12 cellular contexts compared by ENCODE assay signal in the genomic region with DNA sequence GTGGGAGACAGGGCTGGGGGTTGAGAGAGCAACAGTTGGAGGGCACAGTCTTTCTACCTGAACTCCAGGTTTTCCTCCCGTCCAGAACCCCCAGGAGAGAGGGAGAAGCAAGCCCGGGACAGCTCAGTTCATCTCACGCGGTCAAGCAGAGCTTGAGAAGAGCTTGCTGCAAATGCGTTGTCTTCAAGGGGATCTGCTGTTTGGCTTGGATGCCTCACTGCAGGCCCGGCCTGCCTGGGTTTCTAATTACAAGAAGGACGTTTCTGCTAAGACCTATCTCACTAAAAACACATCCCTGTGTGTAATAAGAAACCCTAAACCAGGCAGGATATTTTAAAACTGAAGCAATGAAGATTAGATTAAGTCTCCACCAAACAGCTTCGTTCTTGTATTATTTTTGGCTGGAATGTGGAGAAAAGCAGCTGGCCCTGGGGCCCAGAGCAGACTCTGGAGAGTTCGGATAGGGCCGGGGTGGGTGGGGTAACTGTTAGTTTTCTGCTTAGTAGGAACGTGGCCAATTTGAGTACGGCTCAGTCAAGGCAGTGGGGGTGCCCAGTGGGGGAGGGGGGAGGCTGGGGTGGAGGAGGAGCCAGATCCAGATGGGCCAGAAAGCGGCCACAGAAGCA. TPM values are rescaled to one million over a fixed set of nuclear protein-coding genes. Genes with fewer than 3 reads are reported as not detected.
DNase-seq lines count a peak whose midpoint lies in the region; ATAC-seq and TF ChIP-seq lines count a peak whose summit lies in the region.
"Had no signal": no experiment of that assay in that cellular context is flagged by ENCODE, and none has a peak within 500 bp of the region (broad histone marks: within the 10 kb centered on the region; RNA-seq: fewer than 3 reads in every experiment).

No MANE protein-coding gene starts in this region.

- no peaks in the 10 kb centered on the region for H3K36me3 ChIP-seq in breast epithelium

- peak; percentile 90 for DNase-seq in DMS 273 (lab: John Stamatoyannopoulos, UW; ENCODE audit: unreplicated experiment)
- DNase-seq in astrocyte of the spinal cord (ENCODE audit: low read depth, low spot score), result peak; percentile 96
- DNase-seq in left ventricle myocardium superior, result peak; percentile 79
- no peak for DNase-seq in progenitor cell of endocrine pancreas (ENCODE audit: low spot score, unreplicated experiment)
- no peak for DNase-seq in breast epithelium (ENCODE audit: low spot score in 2 of 2)
- DNase-seq in NCI-H1048 (lab: John Stamatoyannopoulos, UW), result no peak
- DNase-seq in stimulated activated CD8-positive, alpha-beta memory T cell treated with anti-CD3 and anti-CD28 coated beads, Interleukin-4, amount 100 ng/mL, for 48 hours, result no peak
- DNase-seq: activated naive CD4-positive, alpha-beta T cell; foreskin melanocyte; NCI-H774 had no signal

- H3K4me1 Mint-ChIP-seq in progenitor cell of endocrine pancreas (ENCODE audit: low read depth), result peaks cover 58% of the 10 kb centered on the region

- peak; percentile 77 for ATAC-seq in left ventricle myocardium superior
- no peak for ATAC-seq in GM21423 (IDR thresholded peaks at IDR 0.05; ENCODE audit: unreplicated experiment)

- no peaks in the 10 kb centered on the region for H3K9me3 ChIP-seq in breast epithelium

- H3K4me3 ChIP-seq in astrocyte of the spinal cord (ENCODE audit: low read depth, low read length) (no peak overlapping the region), breast epithelium (no peak overlapping the region)

- peak overlapping the region; percentile 35 for H3K4me3 Mint-ChIP-seq in progenitor cell of endocrine pancreas (ENCODE audit: low read depth)

- TF ChIP-seq CTCF in astrocyte of the spinal cord (IDR thresholded peaks at IDR 0.05; ENCODE audit: low read depth, low read length) (no peak), progenitor cell of endocrine pancreas (IDR thresholded peaks at IDR 0.05; ENCODE audit: unreplicated experiment) (no peak), breast epithelium (IDR thresholded peaks at IDR 0.05) (no peak)

- no peaks in the 10 kb centered on the region for H3K27me3 Mint-ChIP-seq in progenitor cell of endocrine pancreas

- H3K4me1 ChIP-seq in breast epithelium, result no peaks in the 10 kb centered on the region

- peak overlapping the region in 1 of 2 donors; percentile 23 for H3K27ac ChIP-seq in breast epithelium
- H3K27ac ChIP-seq: parathyroid adenoma had no signal

- TF ChIP-seq POLR2A in breast epithelium (IDR thresholded peaks at IDR 0.05), result no peak

- H3K36me3 Mint-ChIP-seq in progenitor cell of endocrine pancreas (ENCODE audit: insufficient read depth), result no peaks in the 10 kb centered on the region

- intact Hi-C loops in left ventricle myocardium superior (cut with micrococcal nuclease) (no loop called here), breast epithelium (cut with DNase I; ENCODE audit: low total_unique reads) (no loop called here)

- H3K27me3 ChIP-seq in breast epithelium, result peaks cover 0 to 30% of the 10 kb centered on the region in 2 donors

- in situ Hi-C loops in astrocyte of the spinal cord (cut with HindIII; ENCODE audit: low sequenced_read_pairs), result no loop called here

- H3K9me3 Mint-ChIP-seq in progenitor cell of endocrine pancreas (ENCODE audit: low read depth), result no peaks in the 10 kb centered on the region

- peak overlapping the region; percentile 98 for H3K27ac Mint-ChIP-seq in progenitor cell of endocrine pancreas

RNA-seq across cellular contexts. Expression of gene PKNOX2, which starts 6.0 kb away (rescaled TPM):
- total RNA-seq in left ventricle myocardium superior (7.6 TPM), progenitor cell of endocrine pancreas (32.8 and 39.9 TPM in 2 replicates), breast epithelium (1 to 10 TPM in 1 of 3 donors, under 1 TPM in 2; 0.32 to 1.0 (median 0.66) TPM)

RNA-seq across cellular contexts. Expression of gene TMEM218, which starts 59.1 kb away (rescaled TPM):
- total RNA-seq in left ventricle myocardium superior (7.9 TPM), progenitor cell of endocrine pancreas (16.9 and 18.1 TPM in 2 replicates), breast epithelium (10 to 100 TPM; 20.6 to 26.2 (median 22.4) TPM)

Comparison
In these comparisons a context has a peak if more than half of its experiments do, and no peak if none do; other contexts are left out.
1. DNase-seq: peak in DMS 273 (single experiment), astrocyte of the spinal cord (single experiment) and left ventricle myocardium superior (single experiment); none in progenitor cell of endocrine pancreas (single experiment), breast epithelium (0 of 2), NCI-H1048 (single experiment) and stimulated activated CD8-positive, alpha-beta memory T cell treated with anti-CD3 and anti-CD28 coated beads, Interleukin-4, amount 100 ng/mL, for 48 hours (single experiment).